Comparison of ENCODE assay signal across 9 cellular contexts in genomic region chr22:19691721-19692341, GRCh38. TPM values are rescaled to one million over a fixed set of nuclear protein-coding genes. Genes with fewer than 3 reads are reported as not detected.
DNase-seq lines count a peak whose midpoint lies in the region; ATAC-seq, FAIRE-seq and TF ChIP-seq lines count a peak whose summit lies in the region.
"Had no signal": no experiment of that assay in that cellular context is flagged by ENCODE, and none has a peak within 500 bp of the region (broad histone marks: within the 10 kb centered on the region; RNA-seq: fewer than 3 reads in every experiment).

No MANE protein-coding gene starts in this region.

- DNase-seq in GM23248 (peak; percentile 71), astrocyte (ENCODE audit: low read depth) (peak; percentile 67), hepatic stellate cell (ENCODE audit: low spot score) (peak; percentile 46), skeletal muscle cell (ENCODE audit: low read depth) (peak; percentile 24), NCI-H524 treated with DMSO at 0.1 percent for 48 hours (lab: John Stamatoyannopoulos, UW) (no peak), epidermal melanocyte (ENCODE audit: insufficient read length, low spot score) (no peak)
- DNase-seq: NCI-H1436 treated with DMSO at 0.1 percent for 48 hours had no signal

- peak overlapping the region; percentile 34 for H3K4me2 ChIP-seq in GM23248 (ENCODE audit: unreplicated experiment)
- peak overlapping the region; percentile 78 for H3K4me2 ChIP-seq in astrocyte (ENCODE audit: low read length)

- no peak for TF ChIP-seq CTCF in astrocyte (IDR thresholded peaks at IDR 0.05; ENCODE audit: insufficient read depth, low read depth, low read length)

- no peaks in the 10 kb centered on the region for H3K9me2 ChIP-seq in GM23248 (ENCODE audit: insufficient read depth)

- ATAC-seq in GM18907 (IDR thresholded peaks at IDR 0.05; ENCODE audit: unreplicated experiment) (no peak), GM21737 (IDR thresholded peaks at IDR 0.05; ENCODE audit: unreplicated experiment) (no peak)

- 0 out of 2 replicates have a peak overlapping the region, but pooled peaks have one; percentile 21 for H3K27ac ChIP-seq in GM23248
- no peak overlapping the region for H3K27ac ChIP-seq in astrocyte (ENCODE audit: low read depth, low read length)

- H3K27me3 ChIP-seq in GM23248 (replicated peaks; ENCODE audit: insufficient read depth), result 0 out of 2 replicates have a peak, but pooled peaks cover 1% of the 10 kb centered on the region
- H3K27me3 ChIP-seq in astrocyte (ENCODE audit: insufficient read depth, low read length), result peaks cover 5% of the 10 kb centered on the region

- in situ Hi-C loops in GM23248 (cut with MboI), result no loop called here

- 4 to 7% methylated on average over 19 of the region's 19 CpGs for WGBS in GM23248 (ENCODE audit: low coverage in 1 of 2, low lambda C conversion rate in 2 of 2, missing lambda C conversion rate in 2 of 2), 2 experiments

- no peaks in the 10 kb centered on the region for H3K79me2 ChIP-seq in GM23248 (ENCODE audit: insufficient read depth)
- H3K79me2 ChIP-seq in astrocyte (ENCODE audit: insufficient read depth, low read length), result no peaks in the 10 kb centered on the region

- no peak for FAIRE-seq in astrocyte (lab: Jason Lieb, UNC)

- H3K36me3 Mint-ChIP-seq in astrocyte (ENCODE audit: low read depth, unreplicated experiment), result no peaks in the 10 kb centered on the region

- H2AFZ ChIP-seq in GM23248 (peak overlapping the region; percentile 84), astrocyte (ENCODE audit: low read depth, low read length) (peak overlapping the region; percentile 80)

- peak overlapping the region; percentile 58 for H3K27ac Mint-ChIP-seq in astrocyte (ENCODE audit: unreplicated experiment)

- no peaks in the 10 kb centered on the region for H4K20me1 ChIP-seq in GM23248 (ENCODE audit: insufficient read depth)
- H4K20me1 ChIP-seq in astrocyte (ENCODE audit: insufficient read depth, low read length), result no peaks in the 10 kb centered on the region

- H3F3A ChIP-seq in GM23248 (ENCODE audit: insufficient read depth), result peaks cover 8% of the 10 kb centered on the region

- no peaks in the 10 kb centered on the region for H3K36me3 ChIP-seq in GM23248 (ENCODE audit: low read depth)
- H3K36me3 ChIP-seq in astrocyte (ENCODE audit: insufficient read depth, low read length), result no peaks in the 10 kb centered on the region

- H3K4me3 ChIP-seq in GM23248 (peak overlapping the region; percentile 60), astrocyte (ENCODE audit: insufficient read depth, low read depth, low read length) (peak overlapping the region; percentile 44), skeletal muscle cell (ENCODE audit: low read depth, low read length) (peak overlapping the region; percentile 25)

- H3K4me1 Mint-ChIP-seq in astrocyte (ENCODE audit: low read depth, unreplicated experiment), result peaks cover 4% of the 10 kb centered on the region

- H3K27me3 Mint-ChIP-seq in astrocyte (ENCODE audit: low read depth, unreplicated experiment), result peaks cover 17% of the 10 kb centered on the region

- no peak overlapping the region for H3K4me3 Mint-ChIP-seq in astrocyte (ENCODE audit: unreplicated experiment)

- H3K9me3 ChIP-seq in GM23248 (ENCODE audit: low read depth) (no peaks in the 10 kb centered on the region), astrocyte (ENCODE audit: insufficient read depth, low read depth, low read length) (no peaks in the 10 kb centered on the region)

- H3K9ac ChIP-seq in GM23248 (peak overlapping the region; percentile 29), astrocyte (ENCODE audit: low read length) (peak overlapping the region; percentile 34)

- peaks cover 4% of the 10 kb centered on the region for H3K9me3 Mint-ChIP-seq in astrocyte (ENCODE audit: unreplicated experiment)

- H3K4me1 ChIP-seq in GM23248 (ENCODE audit: insufficient read depth) (peaks cover 12% of the 10 kb centered on the region), astrocyte (ENCODE audit: insufficient read depth, low read length) (peaks cover 9% of the 10 kb centered on the region)

RNA-seq across cellular contexts. Expression of gene SEPTIN5, which starts 22.5 kb away (rescaled TPM):
- total RNA-seq in GM23248 (2014; rRNA removed; shearing (Covaris generic)), result 31.5 and 35.3 TPM in 2 replicates
- 16.1 and 17.0 TPM in 2 replicates for polyA plus RNA-seq in GM23248 (2016; fragmentation: Nextera tagmentation; extraction: Ambion mirVana)
- 7.3 and 8.6 TPM in 2 replicates for total RNA-seq in astrocyte

RNA-seq across cellular contexts. Expression of gene GP1BB, which starts 31.5 kb away (rescaled TPM):
- total RNA-seq in GM23248 (2014; rRNA removed; shearing (Covaris generic)), result 7.1 and 10.2 TPM in 2 replicates
- polyA plus RNA-seq in GM23248 (2016; fragmentation: Nextera tagmentation; extraction: Ambion mirVana), result 3.2 and 4.9 TPM in 2 replicates
- total RNA-seq in astrocyte, result 0.95 and 2.8 TPM in 2 replicates

Comparison
In these comparisons a context has a peak if more than half of its experiments do, and no peak if none do; other contexts are left out.
1. DNase-seq: peak in GM23248 (single experiment), astrocyte (single experiment), hepatic stellate cell (single experiment) and skeletal muscle cell (single experiment); none in NCI-H524 treated with DMSO at 0.1 percent for 48 hours (single experiment) and epidermal melanocyte (single experiment).
2. Peak in every context shown above with its lines, with median percentiles within 50 percentile points of each other: H3K4me3 ChIP-seq.